In genomic region chr1:47474278-47475193, GRCh38 we compare ENCODE assay signal across 23 cellular contexts. TPM values are rescaled to one million over a fixed set of nuclear protein-coding genes. Genes with fewer than 3 reads are reported as not detected.
DNase-seq lines count a peak whose midpoint lies in the region; ATAC-seq, FAIRE-seq and TF ChIP-seq lines count a peak whose summit lies in the region.
"Had no signal": no experiment of that assay in that cellular context is flagged by ENCODE, and none has a peak within 500 bp of the region (broad histone marks: within the 10 kb centered on the region; RNA-seq: fewer than 3 reads in every experiment).

No MANE protein-coding gene starts in this region.

- no peaks in the 10 kb centered on the region for H3K27me3 Mint-ChIP-seq in Caco-2 (ENCODE audit: insufficient read depth, unreplicated experiment)
- peaks cover 8% of the 10 kb centered on the region for H3K27me3 Mint-ChIP-seq in neural progenitor cell (ENCODE audit: insufficient read depth, low read depth)

- TF ChIP-seq EP300 in K562 (IDR thresholded peaks at IDR 0.05; ENCODE audit: low read length) = no peak

- H3K9me3 Mint-ChIP-seq in Caco-2 (ENCODE audit: unreplicated experiment) (no peaks in the 10 kb centered on the region), neural progenitor cell (no peaks in the 10 kb centered on the region)

- TF ChIP-seq CTCF in Caco-2 (IDR thresholded peaks at IDR 0.05; ENCODE audit: insufficient read depth in 1 of 2, low read depth in 1 of 2, low read length in 1 of 2, severe bottlenecking in 1 of 2, unreplicated experiment in 1 of 2) = no peak
- TF ChIP-seq CTCF in K562 (IDR thresholded peaks at IDR 0.05 in 2 of 3, conservative IDR thresholded peaks at IDR 0.05 in 1 of 3; ENCODE audit: insufficient read depth in 2 of 3, low read depth in 1 of 3, low read length in 3 of 3) = no peak
- no peak for TF ChIP-seq CTCF in neural progenitor cell (IDR thresholded peaks at IDR 0.05)
- TF ChIP-seq CTCF in brain microvascular endothelial cell (IDR thresholded peaks at IDR 0.05; ENCODE audit: low read depth, low read length, missing control alignments) = no peak
- TF ChIP-seq CTCF in body of pancreas (IDR thresholded peaks at IDR 0.05) = no peak

- H3K36me3 Mint-ChIP-seq in Caco-2 (ENCODE audit: insufficient read depth, unreplicated experiment) = peaks cover 5% of the 10 kb centered on the region
- no peaks in the 10 kb centered on the region for H3K36me3 Mint-ChIP-seq in neural progenitor cell

- FAIRE-seq in K562 (lab: Jason Lieb, UNC) = no peak
- FAIRE-seq: GM12878 had no signal

- H3K9me3 ChIP-seq in Caco-2 (no peaks in the 10 kb centered on the region), K562 (replicated peaks; ENCODE audit: control insufficient read depth, insufficient read depth, low read depth, low read length) (no peaks in the 10 kb centered on the region), neural progenitor cell (ENCODE audit: low read depth) (no peaks in the 10 kb centered on the region), body of pancreas (no peaks in the 10 kb centered on the region)
- H3K9me3 ChIP-seq: BE2C, SJSA1 had no signal

- no peaks in the 10 kb centered on the region for H3F3A ChIP-seq in neural progenitor cell (ENCODE audit: low read depth)

- H3K27ac Mint-ChIP-seq in Caco-2 (ENCODE audit: unreplicated experiment) (peak overlapping the region; percentile 41), neural progenitor cell (no peak overlapping the region)

- H3K27ac ChIP-seq in K562 (ENCODE audit: extremely low read depth, low read depth, low read length) (no peak overlapping the region), neural progenitor cell (no peak overlapping the region), brain microvascular endothelial cell (no peak overlapping the region), body of pancreas (no peak overlapping the region)
- H3K27ac ChIP-seq: SJSA1 had no signal

- no peaks in the 10 kb centered on the region for H3K36me3 ChIP-seq in Caco-2 (ENCODE audit: control insufficient read depth, insufficient read depth, low read length)
- H3K36me3 ChIP-seq in H7 (replicated peaks; ENCODE audit: control insufficient read depth, insufficient read depth, low read length) = no peaks in the 10 kb centered on the region
- no peaks in the 10 kb centered on the region for H3K36me3 ChIP-seq in K562 (ENCODE audit: control insufficient read depth, insufficient read depth, low read length)
- H3K36me3 ChIP-seq in neural progenitor cell = no peaks in the 10 kb centered on the region
- H3K36me3 ChIP-seq in brain microvascular endothelial cell (replicated peaks) = no peaks in the 10 kb centered on the region
- H3K36me3 ChIP-seq in body of pancreas (replicated peaks in 1 of 2; ENCODE audit: insufficient read depth in 1 of 2, low read depth in 2 of 2) = no peaks in the 10 kb centered on the region
- H3K36me3 ChIP-seq: BE2C, SJSA1 had no signal

- ATAC-seq in K562 (no peak), body of pancreas (no peak)
- ATAC-seq: GM12878, Right ventricle myocardium inferior had no signal

- POLR2A ChIA-PET in Caco-2 (lab: Charles Lee) (no interaction called here), K562 (lab: Yijun Ruan, JAX) (interaction anchor here (1.2 kb wide), 1 partner anchor 13 kb away, joined by 3 read pairs; no protein-coding TSS in a partner anchor)

- H3K4me2 ChIP-seq in K562 (ENCODE audit: insufficient read depth, low read length) = no peak overlapping the region
- no peak overlapping the region for H3K4me2 ChIP-seq in neural progenitor cell

- no peaks in the 10 kb centered on the region for H3K9me1 ChIP-seq in K562 (ENCODE audit: control insufficient read depth, insufficient read depth, low read length)

- H2AFZ ChIP-seq in K562 (ENCODE audit: low read depth, low read length) = no peak overlapping the region
- H2AFZ ChIP-seq in neural progenitor cell (replicated peaks) = no peak overlapping the region

- H3K4me3 ChIP-seq in Caco-2 (ENCODE audit: low read depth, low read length) (no peak overlapping the region), H7 (ENCODE audit: insufficient read depth, low read depth, low read length) (no peak overlapping the region), K562 (no peak overlapping the region), neural progenitor cell (no peak overlapping the region), brain microvascular endothelial cell (ENCODE audit: low read depth, low read length) (no peak overlapping the region), body of pancreas (no peak overlapping the region)
- H3K4me3 ChIP-seq: GM12878, SJSA1 had no signal

- in situ Hi-C loops in K562 (cut with MboI) = no loop called here
- in situ Hi-C loops in brain microvascular endothelial cell (cut with HindIII; ENCODE audit: low pct_ligation_motif_present, low sequenced_read_pairs) = no loop called here

- H3K4me3 Mint-ChIP-seq in Caco-2 (ENCODE audit: unreplicated experiment) (no peak overlapping the region), neural progenitor cell (no peak overlapping the region)

- H3K79me2 ChIP-seq in K562 (ENCODE audit: control insufficient read depth, insufficient read depth, low read length) (no peaks in the 10 kb centered on the region), neural progenitor cell (ENCODE audit: low read depth) (no peaks in the 10 kb centered on the region)

- CTCF ChIA-PET in Caco-2 (lab: Charles Lee) = interaction anchor here (0.9 kb wide), 1 partner anchor 37 kb away, joined by 3 read pairs; the partner anchor contains the start of gene FOXD2
- CTCF ChIA-PET in K562 (lab: Yijun Ruan, JAX; ENCODE audit: low intra/inter-chr PET ratio) = no interaction called here

- H3K4me1 ChIP-seq in Caco-2 = peaks cover 35% of the 10 kb centered on the region
- H3K4me1 ChIP-seq in K562 (replicated peaks in 1 of 2; ENCODE audit: control insufficient read depth in 2 of 2, insufficient read depth in 2 of 2, low read length in 2 of 2) = peaks cover 2 to 6% of the 10 kb centered on the region in 2 experiments; a peak in 2 of 5 replicates
- peaks cover 6% of the 10 kb centered on the region for H3K4me1 ChIP-seq in neural progenitor cell
- peaks cover 22% of the 10 kb centered on the region for H3K4me1 ChIP-seq in body of pancreas
- H3K4me1 ChIP-seq: BE2C had no signal

- under 1% methylated on average over 9 of the region's 9 CpGs for WGBS in K562 (ENCODE audit: insufficient coverage, low coverage, missing lambda C conversion rate)
- WGBS in body of pancreas, 2 donors = 81% methylated on average over 8 to 9 of the region's 9 CpGs

- TF ChIP-seq RAD21 in K562 (CRISPR knock-in tag; conservative IDR thresholded peaks at IDR 0.05 in 1 of 2, IDR thresholded peaks at IDR 0.05 in 1 of 2) = no peak

- no peak overlapping the region for H3K9ac ChIP-seq in K562 (ENCODE audit: insufficient read depth in 1 of 2, low read depth in 2 of 2, low read length in 2 of 2)
- H3K9ac ChIP-seq in neural progenitor cell = no peak overlapping the region

- H3K27me3 ChIP-seq in Caco-2 (replicated peaks; ENCODE audit: control insufficient read depth, insufficient read depth, low read length) (no peaks in the 10 kb centered on the region), H7 (ENCODE audit: control insufficient read depth, insufficient read depth, low read length) (no peaks in the 10 kb centered on the region; the same call in 1 of the 2 replicates), K562 (ENCODE audit: control insufficient read depth in 2 of 2, insufficient read depth in 2 of 2, low read length in 2 of 2) (peaks cover 23 to 38% of the 10 kb centered on the region in 2 experiments; a peak in 4 of 5 replicates), neural progenitor cell (no peaks in the 10 kb centered on the region), brain microvascular endothelial cell (replicated peaks) (no peaks in the 10 kb centered on the region), body of pancreas (no peaks in the 10 kb centered on the region)
- H3K27me3 ChIP-seq: BE2C, SJSA1 had no signal

- H3K4me1 Mint-ChIP-seq in Caco-2 (ENCODE audit: low read depth, unreplicated experiment) (peaks cover 36% of the 10 kb centered on the region), neural progenitor cell (no peaks in the 10 kb centered on the region)

- no peak for DNase-seq in Caco-2
- peak; percentile 56 for DNase-seq in H7
- DNase-seq in K562 (ENCODE audit: extremely low read depth in 1 of 4, low spot score in 3 of 4) = no peak
- peak; percentile 25 for DNase-seq in neural progenitor cell (ENCODE audit: low spot score)
- DNase-seq in NCI-H1092 treated with DMSO at 0.1 percent for 48 hours (lab: John Stamatoyannopoulos, UW) = no peak
- DNase-seq in brain microvascular endothelial cell = no peak
- DNase-seq in body of pancreas = no peak
- no peak for DNase-seq in GOT3 (lab: John Stamatoyannopoulos, UW)
- DNase-seq: BE2C, DMS79 treated with DMSO at 0.1 percent for 48 hours, KBM-7, NCI-H1105 treated with DMSO at 0.1 percent for 48 hours, NCI-H1694, NCI-H2081 treated with DMSO at 0.1 percent for 48 hours, NCI-H2171 treated with DMSO at 0.1 percent for 48 hours, NCI-H446, NCI-H526, SW 1271 had no signal

- intact Hi-C loops in Caco-2 (cut with micrococcal nuclease; ENCODE audit: unreplicated experiment) (no loop called here), K562 (cut with micrococcal nuclease) (no loop called here), body of pancreas (cut with DNase I) (no loop called here)

- TF ChIP-seq POLR2A in K562 (conservative IDR thresholded peaks at IDR 0.05) = no peak
- TF ChIP-seq POLR2A in body of pancreas (IDR thresholded peaks at IDR 0.05) = no peak

- BruUV-seq in Caco-2 (replicated peaks; lab: Mats Ljungman, UMichigan) (no TSS peak), K562 (replicated peaks; lab: Mats Ljungman, UMichigan) (no TSS peak)

- H4K20me1 ChIP-seq in K562 (replicated peaks; ENCODE audit: control insufficient read depth, insufficient read depth, low read length) (peaks cover 6% of the 10 kb centered on the region), neural progenitor cell (ENCODE audit: low read depth) (no peaks in the 10 kb centered on the region)

RNA-seq across cellular contexts. Expression of gene FOXD2, which starts 36.7 kb away (rescaled TPM):
- total RNA-seq in Caco-2 (2022) (4.4 and 4.6 TPM in 2 replicates), K562 (2014; rRNA removed) (1.2 TPM in 2 replicates), K562 (2014; rRNA removed; fragmentation: Illumina TruSeq; extraction: Trizol) (0.22 and 0.26 TPM in 2 replicates), K562 (2015; rRNA removed; fragmentation: Illumina TruSeq; extraction: Trizol) (0.26 and 0.33 TPM in 2 replicates), K562 (2021) (0.86 and 1.2 TPM in 2 replicates), neural progenitor cell (ENCODE audit: low replicate concordance) (0.03 and 0.32 TPM in 2 replicates), body of pancreas (under 1 TPM in 1 of 2 donors, not detected in 1; 0.26 TPM)
- total RNA-seq in H7 (2014; rRNA removed; shearing (Covaris generic)) = 0.83 and 1.1 TPM in 2 replicates
- 0.46 and 0.93 TPM in 2 replicates for total RNA-seq in K562 (2011; cell fraction: chromatin; rRNA removed; ENCODE audit: low replicate concordance)
- 1.2 TPM in 2 replicates for total RNA-seq in K562 (2011; cell fraction: nucleolus; rRNA removed)
- 0.66 and 0.84 TPM in 2 replicates for total RNA-seq in K562 (2011; cell fraction: nucleoplasm; rRNA removed)
- polyA plus RNA-seq in K562 (2011; rRNA removed) (0.15 and 0.27 TPM in 2 replicates), K562 (2014; fragmentation: Illumina TruSeq; extraction: Trizol) (0.19 and 0.22 TPM in 2 replicates), K562 (2014; fragmentation: Nextera tagmentation; extraction: Ambion mirVana) (under 1 TPM; 0.06 to 0.07 TPM), K562 (2014; rRNA removed) (0.46 and 0.53 TPM in 2 replicates)
- 0.19 and 0.52 TPM in 2 replicates for polyA plus RNA-seq in K562 (2011; cell fraction: cytosol; rRNA removed)
- polyA plus RNA-seq in K562 (2011; cell fraction: nucleus; rRNA removed) = 0.79 and 1.2 TPM in 2 replicates
- polyA plus RNA-seq in K562 (2012) = 1.7 and 2.8 TPM in 2 replicates
- 0.12 and 0.14 TPM in 2 replicates for polyA minus RNA-seq in K562 (2011; rRNA and poly(A)+ RNA removed)
- polyA minus RNA-seq in K562 (2011; cell fraction: cytosol; rRNA and poly(A)+ RNA removed) = 0.29 and 0.64 TPM in 2 replicates
- 0.67 and 1.00 TPM in 2 replicates for polyA minus RNA-seq in K562 (2011; cell fraction: nucleus; rRNA and poly(A)+ RNA removed)

RNA-seq across cellular contexts. Expression of gene FOXE3, which starts 58.5 kb away (rescaled TPM):
- total RNA-seq in Caco-2 (2022) (not detected in 2 replicates), K562 (2014; rRNA removed) (not detected in 2 replicates), K562 (2014; rRNA removed; fragmentation: Illumina TruSeq; extraction: Trizol) (not detected in 2 replicates), K562 (2015; rRNA removed; fragmentation: Illumina TruSeq; extraction: Trizol) (not detected in 2 replicates), K562 (2021) (not detected in 2 replicates), neural progenitor cell (ENCODE audit: low replicate concordance) (not detected in 2 replicates), body of pancreas (not detected)
- total RNA-seq in H7 (2014; rRNA removed; shearing (Covaris generic)) = 0.14 TPM in 1 of 2 replicates, not detected in the other
- not detected in 2 replicates for total RNA-seq in K562 (2011; cell fraction: chromatin; rRNA removed; ENCODE audit: low replicate concordance)
- total RNA-seq in K562 (2011; cell fraction: nucleolus; rRNA removed) = not detected in 2 replicates
- total RNA-seq in K562 (2011; cell fraction: nucleoplasm; rRNA removed) = not detected in 2 replicates
- polyA plus RNA-seq in K562 (2011; rRNA removed) (not detected in 2 replicates), K562 (2014; fragmentation: Illumina TruSeq; extraction: Trizol) (not detected in 2 replicates), K562 (2014; fragmentation: Nextera tagmentation; extraction: Ambion mirVana) (not detected), K562 (2014; rRNA removed) (not detected in 2 replicates)
- not detected in 2 replicates for polyA plus RNA-seq in K562 (2011; cell fraction: cytosol; rRNA removed)
- 0.10 TPM in 1 of 2 replicates, not detected in the other for polyA plus RNA-seq in K562 (2011; cell fraction: nucleus; rRNA removed)
- 0.04 TPM in 1 of 2 replicates, not detected in the other for polyA plus RNA-seq in K562 (2012)
- polyA minus RNA-seq in K562 (2011; rRNA and poly(A)+ RNA removed) = not detected in 2 replicates
- polyA minus RNA-seq in K562 (2011; cell fraction: cytosol; rRNA and poly(A)+ RNA removed) = not detected in 2 replicates
- not detected in 2 replicates for polyA minus RNA-seq in K562 (2011; cell fraction: nucleus; rRNA and poly(A)+ RNA removed)
- total RNA-seq: A673, GM12878, H4, Right ventricle myocardium inferior, SJSA1 had no signal

Comparison
In these comparisons a context has a peak if more than half of its experiments do, and no peak if none do; other contexts are left out.
1. DNase-seq: peak in H7 (single experiment) and neural progenitor cell (single experiment); none in Caco-2 (0 of 2), K562 (0 of 4), NCI-H1092 treated with DMSO at 0.1 percent for 48 hours (single experiment), brain microvascular endothelial cell (single experiment), body of pancreas (0 of 4) and GOT3 (single experiment).